In the genomic region with DNA sequence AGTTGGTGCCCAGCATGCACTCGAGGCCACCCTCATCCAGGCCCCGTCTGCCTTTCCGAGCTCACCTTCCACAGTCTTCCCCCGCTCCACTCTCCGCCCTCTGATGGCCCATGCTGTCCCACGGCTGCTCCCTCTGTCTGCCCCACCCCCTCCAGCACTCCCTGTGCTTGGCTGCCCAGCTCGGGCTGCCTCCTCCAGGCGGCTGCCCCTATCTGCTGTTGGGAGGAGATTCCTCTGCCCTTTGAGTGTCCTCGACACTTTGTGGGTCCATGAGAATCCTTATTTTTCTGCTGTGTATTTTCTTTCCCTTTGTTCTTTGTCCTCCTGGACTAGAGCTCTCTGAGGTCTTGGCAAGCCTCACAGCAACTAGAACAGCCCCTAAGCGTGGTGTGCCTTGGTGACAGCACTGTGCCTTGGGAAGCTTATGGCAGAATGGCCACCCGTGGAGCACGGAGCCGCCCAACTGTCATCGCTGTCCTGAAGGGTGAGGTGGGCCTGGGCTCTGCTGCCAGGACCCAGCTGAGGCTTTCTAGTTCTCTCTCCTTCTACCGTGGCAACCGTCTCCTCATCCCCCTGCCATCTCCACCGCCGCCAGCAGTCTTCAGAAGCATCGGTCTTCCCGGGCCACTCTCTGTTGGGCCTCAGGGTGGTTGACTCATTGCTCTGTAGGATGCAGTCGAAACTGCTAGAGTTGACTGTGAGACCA, we compare ENCODE assay signal across 12 cellular contexts. TPM values are rescaled to one million over a fixed set of nuclear protein-coding genes. Genes with fewer than 3 reads are reported as not detected.
DNase-seq lines count a peak whose midpoint lies in the region; ATAC-seq, FAIRE-seq and TF ChIP-seq lines count a peak whose summit lies in the region.
"Had no signal": no experiment of that assay in that cellular context is flagged by ENCODE, and none has a peak within 500 bp of the region (broad histone marks: within the 10 kb centered on the region; RNA-seq: fewer than 3 reads in every experiment).

No MANE protein-coding gene starts in this region.

- H3K36me3 Mint-ChIP-seq in dendritic cell treated with granulocyte-macrophage colony-stimulating factor and Interleukin-4, amounts not matched to agents 40 ng/mL and 50 ng/mL, for 4 days (ENCODE audit: low read depth) = peaks cover 94% of the 10 kb centered on the region

- H4K20me1 ChIP-seq in BLaER1 = peaks cover 99% of the 10 kb centered on the region

- H3K4me2 ChIP-seq in BLaER1 = peak overlapping the region; percentile 48

- no peak for TF ChIP-seq CTCF in RWPE2 (IDR thresholded peaks at IDR 0.05; ENCODE audit: poor library complexity, severe bottlenecking)
- no peak for TF ChIP-seq CTCF in spleen (IDR thresholded peaks at IDR 0.05 in 8 of 11, conservative IDR thresholded peaks at IDR 0.05 in 3 of 11)
- no peak for TF ChIP-seq CTCF in pancreas (IDR thresholded peaks at IDR 0.05)

- H3K27me3 Mint-ChIP-seq in dendritic cell treated with granulocyte-macrophage colony-stimulating factor and Interleukin-4, amounts not matched to agents 40 ng/mL and 50 ng/mL, for 4 days = no peaks in the 10 kb centered on the region

- H3K9me3 Mint-ChIP-seq in dendritic cell treated with granulocyte-macrophage colony-stimulating factor and Interleukin-4, amounts not matched to agents 40 ng/mL and 50 ng/mL, for 4 days = no peaks in the 10 kb centered on the region

- no peak overlapping the region for H3K4me3 Mint-ChIP-seq in dendritic cell treated with granulocyte-macrophage colony-stimulating factor and Interleukin-4, amounts not matched to agents 40 ng/mL and 50 ng/mL, for 4 days

- no peak for TF ChIP-seq POLR2A in spleen (IDR thresholded peaks at IDR 0.05)

- 0 out of 3 replicates have a peak, but pooled peaks have one; percentile 16 for ATAC-seq in RWPE2 (ENCODE audit: low read depth)
- ATAC-seq in pancreas = no peak

- peaks cover 61% of the 10 kb centered on the region for H3K4me1 ChIP-seq in BLaER1
- H3K4me1 ChIP-seq in RWPE2 (ENCODE audit: insufficient read depth, poor library complexity, severe bottlenecking) = peaks cover 6% of the 10 kb centered on the region
- H3K4me1 ChIP-seq in spleen = peaks cover 26 to 95% (median 71%) of the 10 kb centered on the region in 6 donors
- H3K4me1 ChIP-seq in pancreas = peaks cover 5 to 17% (median 17%) of the 10 kb centered on the region in 3 donors

- H3K4me1 Mint-ChIP-seq in dendritic cell treated with granulocyte-macrophage colony-stimulating factor and Interleukin-4, amounts not matched to agents 40 ng/mL and 50 ng/mL, for 4 days (ENCODE audit: low read depth) = peaks cover 70% of the 10 kb centered on the region

- H3K27ac ChIP-seq in BLaER1 = peak overlapping the region; percentile 6; the same call in 1 of the 2 replicates
- no peak overlapping the region for H3K27ac ChIP-seq in RWPE2 (ENCODE audit: poor library complexity, severe bottlenecking)
- H3K27ac ChIP-seq in spleen = peak overlapping the region in 2 of 8 donors; percentile 18 to 97
- H3K27ac ChIP-seq in pancreas = no peak overlapping the region
- H3K27ac ChIP-seq: SJSA1, suprapubic skin had no signal

- H3K9me3 ChIP-seq in BLaER1 (no peaks in the 10 kb centered on the region), RWPE2 (ENCODE audit: severe bottlenecking) (no peaks in the 10 kb centered on the region), spleen (no peaks in the 10 kb centered on the region), pancreas (no peaks in the 10 kb centered on the region)
- H3K9me3 ChIP-seq: SJSA1, suprapubic skin had no signal

- 81 to 85% (median 83%) methylated on average over 21 of the region's 21 CpGs for WGBS in spleen, 5 donors
- WGBS in pancreas, 2 donors = 73% methylated on average over 21 of the region's 21 CpGs

- H3K27me3 ChIP-seq in BLaER1 = no peaks in the 10 kb centered on the region
- no peaks in the 10 kb centered on the region for H3K27me3 ChIP-seq in RWPE2 (ENCODE audit: insufficient read depth, poor library complexity, severe bottlenecking)
- no peaks in the 10 kb centered on the region for H3K27me3 ChIP-seq in spleen (replicated peaks in 1 of 7)
- no peaks in the 10 kb centered on the region for H3K27me3 ChIP-seq in pancreas
- H3K27me3 ChIP-seq: SJSA1, suprapubic skin had no signal

- H3K36me3 ChIP-seq in BLaER1 (peaks cover 82% of the 10 kb centered on the region), RWPE2 (ENCODE audit: low read depth) (peaks cover 57% of the 10 kb centered on the region), spleen (peaks cover 0 to 78% (median 40%) of the 10 kb centered on the region in 6 donors), pancreas (peaks cover 7 to 31% (median 18%) of the 10 kb centered on the region in 3 donors)

- peak overlapping the region; percentile 24; the same call in 1 of the 2 replicates for H3K9ac ChIP-seq in BLaER1

- FAIRE-seq in pancreas (lab: Jason Lieb, UNC) = no peak

- no peak overlapping the region for H3K4me3 ChIP-seq in BLaER1
- no peak overlapping the region for H3K4me3 ChIP-seq in RWPE2 (ENCODE audit: severe bottlenecking)
- peak overlapping the region in 1 of 8 donors; percentile 1 for H3K4me3 ChIP-seq in spleen
- H3K4me3 ChIP-seq in pancreas = no peak overlapping the region
- H3K4me3 ChIP-seq: lung, SJSA1, suprapubic skin had no signal

- intact Hi-C loops in dendritic cell treated with granulocyte-macrophage colony-stimulating factor and Interleukin-4, amounts not matched to agents 40 ng/mL and 50 ng/mL, for 4 days (cut with micrococcal nuclease) = no loop called here
- intact Hi-C loops in spleen (cut with DNase I; ENCODE audit: low total_unique reads) (no loop called here), pancreas (cut with DNase I) (no loop called here)

- H3K27ac Mint-ChIP-seq in dendritic cell treated with granulocyte-macrophage colony-stimulating factor and Interleukin-4, amounts not matched to agents 40 ng/mL and 50 ng/mL, for 4 days = peak overlapping the region; percentile 3

- DNase-seq in RWPE2 (ENCODE audit: low spot score) (peak; percentile 51), midbrain (lab: John Stamatoyannopoulos, UW) (peak; percentile 47), spleen (no peak), pancreas (no peak), HuH-7 (ENCODE audit: low spot score) (no peak)
- DNase-seq in stimulated activated CD4-positive, alpha-beta T cell treated with anti-CD3 and anti-CD28 coated beads, Interleukin-4, amount 100 ng/mL, for 1 hour = no peak

RNA-seq across cellular contexts. Expression of a gene that starts 5.2 kb away (rescaled TPM):
- total RNA-seq in spleen = 10 to 100 TPM; 22.8 to 49.3 (median 35.8) TPM
- 10 to 100 TPM; 24.8 to 50.5 (median 39.1) TPM for polyA plus RNA-seq in spleen
- 10 to 100 TPM; 11.3 to 19.4 (median 15.4) TPM for total RNA-seq in pancreas
- 10 to 100 TPM; 19.5 to 29.0 TPM for polyA plus RNA-seq in pancreas

RNA-seq across cellular contexts. Expression of a gene that starts 10.2 kb away (rescaled TPM):
- total RNA-seq in spleen (under 1 TPM in 1 of 7 donors, not detected in 6; 0.22 TPM), pancreas (not detected)
- polyA plus RNA-seq in spleen (under 1 TPM; 0.12 to 0.46 (median 0.16) TPM), pancreas (not detected)
- total RNA-seq: H4, SJSA1 had no signal
- polyA plus RNA-seq: lung had no signal

RNA-seq across cellular contexts. Expression of a gene that starts 10.8 kb away (rescaled TPM):
- total RNA-seq in spleen = 10 to 100 TPM; 17.2 to 30.8 (median 22.3) TPM
- polyA plus RNA-seq in spleen = 10 to 100 TPM; 11.5 to 23.2 (median 17.8) TPM
- 10 to 100 TPM in 1 of 6 donors, 1 to 10 TPM in 5; 6.3 to 13.1 (median 8.3) TPM for total RNA-seq in pancreas
- polyA plus RNA-seq in pancreas = 10 to 100 TPM; 21.2 to 23.7 TPM

RNA-seq across cellular contexts. Expression of a gene that starts 34.3 kb away (rescaled TPM):
- total RNA-seq in spleen = under 1 TPM in 2 of 7 donors, not detected in 5; 0.47 to 0.54 TPM
- polyA plus RNA-seq in spleen = 1 to 10 TPM in 1 of 3 donors, under 1 TPM in 2; 0.32 to 1.5 (median 0.83) TPM
- total RNA-seq in pancreas = 1 to 10 TPM in 1 of 6 donors, under 1 TPM in 4, not detected in 1; 0.16 to 2.0 (median 0.38) TPM
- 1 to 10 TPM; 1.2 to 1.9 TPM for polyA plus RNA-seq in pancreas

Comparison
In these comparisons a context has a peak if more than half of its experiments do, and no peak if none do; other contexts are left out.
1. DNase-seq: peak in RWPE2 (single experiment) and midbrain (single experiment); none in spleen (single experiment), pancreas (0 of 6), stimulated activated CD4-positive, alpha-beta T cell treated with anti-CD3 and anti-CD28 coated beads, Interleukin-4, amount 100 ng/mL, for 1 hour (single experiment) and HuH-7 (single experiment).